ENCODE assay signal across 1 cellular context in genomic region chr3:190458040-190458439, GRCh38.
TF ChIP-seq lines count a peak whose summit lies in the region.

No MANE protein-coding gene starts in this region.

TF ChIP-seq in IMR-90, 13 proteins besides CTCF, POLR2A, EP300 and RAD21 (continued from another document):
- no peak for TF ChIP-seq ELK1 (IDR thresholded peaks at IDR 0.05; ENCODE audit: borderline replicate concordance, low read depth, low read length)
- no peak for TF ChIP-seq USF2 (IDR thresholded peaks at IDR 0.05; ENCODE audit: low read depth, low read length)
- TF ChIP-seq BHLHE40 (IDR thresholded peaks at IDR 0.05; ENCODE audit: low read depth, low read length), result no peak
- no peak for TF ChIP-seq MAZ (IDR thresholded peaks at IDR 0.05; ENCODE audit: borderline replicate concordance, low read depth, low read length)
- TF ChIP-seq SMC3 (IDR thresholded peaks at IDR 0.05; ENCODE audit: low read depth, low read length), result no peak
